2 cellular contexts compared by ENCODE assay signal in the genomic region with DNA sequence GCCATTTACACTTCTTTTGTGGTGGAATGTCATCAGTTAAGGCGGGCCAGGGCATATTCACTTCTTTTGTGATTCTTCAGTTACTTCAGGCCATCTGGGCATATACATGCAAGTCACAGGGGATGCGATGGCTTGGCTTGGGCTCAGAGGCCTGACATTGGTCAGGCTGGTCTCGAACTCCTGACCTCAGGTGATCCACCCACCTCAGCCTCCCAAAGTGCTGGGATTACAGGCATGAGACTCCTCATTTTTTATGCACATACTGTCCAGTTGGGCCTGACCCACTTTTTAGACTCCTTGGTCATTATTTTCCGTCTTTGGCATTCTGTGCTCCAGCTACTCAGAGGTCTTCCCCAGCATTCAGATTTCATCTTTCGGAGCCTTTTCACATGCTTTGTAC. TPM values are rescaled to one million over a fixed set of nuclear protein-coding genes. Genes with fewer than 3 reads are reported as not detected.
"Had no signal": no experiment of that assay in that cellular context is flagged by ENCODE, and none has a peak within 500 bp of the region (broad histone marks: within the 10 kb centered on the region; RNA-seq: fewer than 3 reads in every experiment).

No MANE protein-coding gene starts in this region.

RNA-seq across cellular contexts. Expression of gene MDH1B, which starts 47.3 kb away (rescaled TPM):
- total RNA-seq: endothelial cell of umbilical vein had no signal
- polyA plus RNA-seq: immature natural killer cell had no signal
